In the genomic region with DNA sequence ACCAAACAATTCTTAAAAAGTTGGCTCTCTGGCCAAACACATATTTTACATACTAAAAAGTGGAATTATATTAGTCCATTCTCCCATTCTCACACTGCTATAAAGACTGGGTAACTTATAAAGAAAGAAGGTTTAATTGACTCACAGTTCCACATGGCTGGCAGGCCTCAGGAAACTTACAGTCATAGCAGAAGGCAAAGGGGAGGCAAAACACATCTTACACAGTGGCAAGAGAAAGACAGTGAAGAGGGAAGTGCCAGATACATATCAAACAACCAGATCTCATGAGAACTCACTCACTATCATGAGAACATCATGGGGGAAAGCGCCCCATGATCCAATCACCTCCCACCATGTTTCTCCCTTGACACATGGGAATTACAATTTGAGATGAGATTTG, we compare ENCODE assay signal across 37 cellular contexts. TPM values are rescaled to one million over a fixed set of nuclear protein-coding genes. Genes with fewer than 3 reads are reported as not detected.
"Had no signal": no experiment of that assay in that cellular context is flagged by ENCODE, and none has a peak within 500 bp of the region (broad histone marks: within the 10 kb centered on the region; RNA-seq: fewer than 3 reads in every experiment).

No MANE protein-coding gene starts in this region.

- DNase-seq: activated CD4-positive, alpha-beta T cell treated with anti-CD3 and anti-CD28 coated beads for 1 hour; activated CD4-positive, alpha-beta T cell treated with anti-CD3 and anti-CD28 coated beads, Interleukin-2, amount 10 ng/mL, durations not matched to agents 7 days and 5 days; activated CD4-positive, alpha-beta T cell treated with anti-CD3 and anti-CD28 coated beads, Interleukin-2, amount 50 U/mL, for 48 hours; activated CD4-positive, CD25-positive, alpha-beta regulatory T cell; activated CD8-positive, alpha-beta T cell treated with anti-CD3 and anti-CD28 coated beads, Interleukin-2, amount 10 ng/mL, durations not matched to agents 7 days and 5 days; activated gamma-delta T cell treated with Interleukin-2 at 50 U/mL for 16 hours; activated T-cell treated with anti-CD3 and anti-CD28 coated beads, Interleukin-2, amount 50 U/mL, for 24 hours; cerebellar nuclear complex; Karpas-422; KBM-7; MG63; NCI-H1092 treated with DMSO at 0.1 percent for 48 hours; NCI-H1417; NCI-H146; NCI-H187; NCI-H2029 treated with DMSO at 0.1 percent for 48 hours; NCI-H2107; NCI-H2171; NCI-H510A; NCI-H526; NCI-H748 treated with DMSO at 0.1 percent for 48 hours; NK-92 treated with Interleukin-12 subunit alpha and Interleukin-12 subunit beta, amount 100 ng/mL, for 24 hours; SHP77 treated with DMSO at 0.1 percent for 48 hours; SK-N-SH; T-cell; T-helper 17 cell; T-helper 9 cell; WERI-Rb-1 had no signal

- ATAC-seq: activated CD8-positive, alpha-beta T cell treated with anti-CD3 and anti-CD28 coated beads, Interleukin-2, amount 10 ng/mL, durations not matched to agents 7 days and 5 days; T-cell; T-helper 17 cell had no signal

- H3K4me1 Mint-ChIP-seq: activated CD4-positive, alpha-beta T cell treated with anti-CD3 and anti-CD28 coated beads, Interleukin-2, amount 10 ng/mL, durations not matched to agents 7 days and 5 days; T-helper 17 cell had no signal

- H3K27ac ChIP-seq: body of pancreas, breast epithelium, SJSA1, WERI-Rb-1 had no signal

- H3K4me1 ChIP-seq: breast epithelium, SJSA1 had no signal

- H3K4me3 Mint-ChIP-seq: activated CD4-positive, alpha-beta T cell treated with anti-CD3 and anti-CD28 coated beads, Interleukin-2, amount 10 ng/mL, durations not matched to agents 7 days and 5 days; activated CD8-positive, alpha-beta T cell treated with anti-CD3 and anti-CD28 coated beads, Interleukin-2, amount 10 ng/mL, durations not matched to agents 7 days and 5 days; activated naive CD4-positive, alpha-beta T cell treated with anti-CD3 and anti-CD28 coated beads, Interleukin-2, amount 50 U/mL, for 24 hours; activated T-cell treated with anti-CD3 and anti-CD28 coated beads, Interleukin-2, amount 50 U/mL, for 24 hours; T-cell; T-helper 17 cell had no signal

- H3K36me3 ChIP-seq: adrenal gland, breast epithelium, MG63, SJSA1, WERI-Rb-1 had no signal

- H3K27me3 ChIP-seq: adrenal gland, body of pancreas, breast epithelium, MG63, SJSA1 had no signal

- H3K9me3 ChIP-seq: MG63, SK-N-SH had no signal

- H3K27ac Mint-ChIP-seq: activated CD4-positive, alpha-beta T cell treated with anti-CD3 and anti-CD28 coated beads, Interleukin-2, amount 10 ng/mL, durations not matched to agents 7 days and 5 days; activated CD8-positive, alpha-beta T cell treated with anti-CD3 and anti-CD28 coated beads, Interleukin-2, amount 10 ng/mL, durations not matched to agents 7 days and 5 days; activated naive CD4-positive, alpha-beta T cell treated with anti-CD3 and anti-CD28 coated beads, Interleukin-2, amount 50 U/mL, for 24 hours; activated T-cell treated with anti-CD3 and anti-CD28 coated beads, Interleukin-2, amount 50 U/mL, for 24 hours; IgD-negative memory B cell; T-cell; T-helper 17 cell had no signal

- H3K27me3 Mint-ChIP-seq: activated CD4-positive, alpha-beta T cell treated with anti-CD3 and anti-CD28 coated beads, Interleukin-2, amount 10 ng/mL, durations not matched to agents 7 days and 5 days; activated naive CD4-positive, alpha-beta T cell treated with anti-CD3 and anti-CD28 coated beads, Interleukin-2, amount 50 U/mL, for 24 hours; activated T-cell treated with anti-CD3 and anti-CD28 coated beads, Interleukin-2, amount 50 U/mL, for 24 hours; T-cell; T-helper 17 cell had no signal

- H3K4me3 ChIP-seq: adrenal gland, body of pancreas, breast epithelium, MG63, SJSA1 had no signal

RNA-seq across cellular contexts. Expression of a gene that starts 42.6 kb away (rescaled TPM):
- total RNA-seq: activated CD8-positive, alpha-beta T cell treated with anti-CD3 and anti-CD28 coated beads, Interleukin-2, amount 10 ng/mL, durations not matched to agents 7 days and 5 days; adrenal gland; astrocyte; body of pancreas; cardiac septum; RPMI7951; SJSA1 had no signal
- polyA plus RNA-seq: adrenal gland, SK-N-SH had no signal
